In the genomic region with DNA sequence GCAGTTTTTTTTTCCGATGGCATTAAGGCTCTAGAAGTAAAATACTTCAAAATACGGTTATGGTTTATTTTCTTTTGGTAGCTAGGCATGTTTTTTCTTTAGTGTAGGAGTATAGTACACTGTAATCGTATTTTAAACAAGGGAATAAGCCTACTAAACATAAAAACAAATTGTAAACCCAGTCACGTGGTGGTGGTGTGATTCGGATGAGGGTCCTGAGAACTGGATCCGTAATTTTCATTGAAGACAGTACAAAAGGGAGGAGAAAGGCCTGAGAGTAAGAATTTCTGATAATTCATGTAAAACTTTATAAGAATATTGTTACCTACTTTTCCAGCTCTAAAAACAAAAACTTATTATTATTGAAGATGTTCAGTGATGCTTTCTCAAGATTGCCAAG, we compare ENCODE assay signal across 8 cellular contexts. TPM values are rescaled to one million over a fixed set of nuclear protein-coding genes. Genes with fewer than 3 reads are reported as not detected.
DNase-seq lines count a peak whose midpoint lies in the region; ATAC-seq and TF ChIP-seq lines count a peak whose summit lies in the region.

No MANE protein-coding gene starts in this region.

- H3K36me3 ChIP-seq in BE2C, result peaks cover 43% of the 10 kb centered on the region

- ATAC-seq in natural killer cell treated with Interleukin-12 subunit alpha and Interleukin-12 subunit beta and Interleukin-15 and Interleukin-18, amount 100 ng/mL, for 72 hours, result no peak
- ATAC-seq in HG02678 (IDR thresholded peaks at IDR 0.05; ENCODE audit: unreplicated experiment) (no peak), HG02763 (IDR thresholded peaks at IDR 0.05; ENCODE audit: unreplicated experiment) (no peak)

- H3K4me1 Mint-ChIP-seq in natural killer cell treated with Interleukin-12 subunit alpha and Interleukin-12 subunit beta and Interleukin-15 and Interleukin-18, amount 100 ng/mL, for 72 hours (ENCODE audit: low read depth in 2 of 2), result peaks cover 52 to 62% of the 10 kb centered on the region in 2 donors

- H3K9me3 Mint-ChIP-seq in natural killer cell treated with Interleukin-12 subunit alpha and Interleukin-12 subunit beta and Interleukin-15 and Interleukin-18, amount 100 ng/mL, for 72 hours, result no peaks in the 10 kb centered on the region

- H3K27ac Mint-ChIP-seq in natural killer cell treated with Interleukin-12 subunit alpha and Interleukin-12 subunit beta and Interleukin-15 and Interleukin-18, amount 100 ng/mL, for 72 hours, result peak overlapping the region; percentile 95 to 98

- no peak for DNase-seq in BE2C
- no peak for DNase-seq in LNCaP clone FGC (ENCODE audit: low read depth)
- DNase-seq in dermis blood vessel endothelial cell, result peak; percentile 13
- no peak for DNase-seq in natural killer cell treated with Interleukin-12 subunit alpha and Interleukin-12 subunit beta and Interleukin-15 and Interleukin-18, amount 100 ng/mL, for 72 hours (ENCODE audit: low spot score)
- no peak for DNase-seq in HuH-7.5 (ENCODE audit: low spot score)
- no peak for DNase-seq in amniotic stem cell (lab: John Stamatoyannopoulos, UW)

- no peaks in the 10 kb centered on the region for H3K27me3 ChIP-seq in BE2C

- H3K4me3 Mint-ChIP-seq in natural killer cell treated with Interleukin-12 subunit alpha and Interleukin-12 subunit beta and Interleukin-15 and Interleukin-18, amount 100 ng/mL, for 72 hours, result peak overlapping the region; percentile 94

- peaks cover 11% of the 10 kb centered on the region for H3K4me1 ChIP-seq in BE2C

- peaks cover under 1 to 1% of the 10 kb centered on the region in 2 donors for H3K27me3 Mint-ChIP-seq in natural killer cell treated with Interleukin-12 subunit alpha and Interleukin-12 subunit beta and Interleukin-15 and Interleukin-18, amount 100 ng/mL, for 72 hours

- H3K9me3 ChIP-seq in BE2C, result no peaks in the 10 kb centered on the region; the same call in 1 of the 2 replicates

- H3K4me3 ChIP-seq in BE2C (ENCODE audit: low read depth, low read length) (peak overlapping the region; percentile 98), LNCaP clone FGC (ENCODE audit: low read depth, low read length) (peak overlapping the region; percentile 95)

- TF ChIP-seq CTCF in BE2C (IDR thresholded peaks at IDR 0.05; ENCODE audit: low read depth, low read length), result no peak
- no peak for TF ChIP-seq CTCF in LNCaP clone FGC (IDR thresholded peaks at IDR 0.05; ENCODE audit: control insufficient read depth, extremely low read depth, insufficient read depth)

- H3K36me3 Mint-ChIP-seq in natural killer cell treated with Interleukin-12 subunit alpha and Interleukin-12 subunit beta and Interleukin-15 and Interleukin-18, amount 100 ng/mL, for 72 hours, result peaks cover 36% of the 10 kb centered on the region

RNA-seq across cellular contexts. Expression of gene PBLD, which starts 0.7 kb away (rescaled TPM):
- 3.3 TPM for polyA plus RNA-seq in BE2C (2012; ENCODE audit: insufficient read depth, insufficient read length, low read depth)
- 3.1 and 4.4 TPM in 2 replicates for total RNA-seq in dermis blood vessel endothelial cell
- total RNA-seq in natural killer cell treated with Interleukin-12 subunit alpha and Interleukin-12 subunit beta and Interleukin-15 and Interleukin-18, amount 100 ng/mL, for 72 hours, result 1 to 10 TPM in 1 of 2 donors, under 1 TPM in 1; 0.47 to 1.3 TPM

RNA-seq across cellular contexts. Expression of gene HNRNPH3, which starts 1.6 kb away (rescaled TPM):
- 323 TPM for polyA plus RNA-seq in BE2C (2012; ENCODE audit: insufficient read depth, insufficient read length, low read depth)
- 19.2 and 40.1 TPM in 2 replicates for total RNA-seq in dermis blood vessel endothelial cell
- total RNA-seq in natural killer cell treated with Interleukin-12 subunit alpha and Interleukin-12 subunit beta and Interleukin-15 and Interleukin-18, amount 100 ng/mL, for 72 hours, result 100 to 1,000 TPM; 113 to 156 TPM
